In the genomic region with DNA sequence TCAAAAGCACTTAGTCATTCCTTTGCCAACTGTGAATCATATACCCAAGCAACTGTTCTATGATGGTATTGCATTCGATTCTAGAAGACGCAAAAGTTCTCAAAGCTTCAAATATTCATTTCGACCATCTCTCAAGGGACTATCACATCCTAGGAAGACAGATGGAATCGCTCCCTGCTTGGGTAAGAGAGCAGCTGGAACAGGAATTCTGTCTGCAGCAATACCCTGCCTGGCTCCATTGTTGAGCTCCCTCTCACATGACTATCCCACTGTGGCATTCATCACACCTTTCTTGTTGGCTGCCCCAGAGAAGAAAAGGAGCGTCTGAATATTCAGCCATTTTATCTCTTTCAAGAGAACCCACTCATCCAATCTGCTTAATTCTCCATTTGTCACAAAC, we compare ENCODE assay signal across 17 cellular contexts.
DNase-seq lines count a peak whose midpoint lies in the region.
"Had no signal": no experiment of that assay in that cellular context is flagged by ENCODE, and none has a peak within 500 bp of the region (broad histone marks: within the 10 kb centered on the region; RNA-seq: fewer than 3 reads in every experiment).

No MANE protein-coding gene starts in this region.

- no peaks in the 10 kb centered on the region for H3K36me3 Mint-ChIP-seq in CD8-positive, alpha-beta memory T cell
- H3K36me3 Mint-ChIP-seq: IgD-negative memory B cell, T-cell had no signal

- peaks cover 0 to 2% (median 0%) of the 10 kb centered on the region in 5 donors for H3K9me3 Mint-ChIP-seq in CD8-positive, alpha-beta memory T cell
- H3K9me3 Mint-ChIP-seq: H9, IgD-negative memory B cell, T-cell had no signal

- H3K27me3 Mint-ChIP-seq in CD8-positive, alpha-beta memory T cell, result peaks cover 9 to 10% of the 10 kb centered on the region in 2 donors

- H3K9me3 ChIP-seq in CD8-positive, alpha-beta memory T cell (ENCODE audit: low read length), result no peaks in the 10 kb centered on the region
- H3K9me3 ChIP-seq: SJCRH30 had no signal

- no peak overlapping the region for H3K27ac ChIP-seq in CD8-positive, alpha-beta memory T cell (ENCODE audit: low read depth, low read length)
- H3K27ac ChIP-seq: C4-2B, SJCRH30 had no signal

- H3K36me3 ChIP-seq in CD8-positive, alpha-beta memory T cell (ENCODE audit: insufficient read depth, low read length), result no peaks in the 10 kb centered on the region
- H3K36me3 ChIP-seq: SJCRH30 had no signal

- no peak overlapping the region for H3K4me3 Mint-ChIP-seq in CD8-positive, alpha-beta memory T cell
- H3K4me3 Mint-ChIP-seq: H9, IgD-negative memory B cell, T-cell had no signal

- CTCF ChIA-PET in CD8-positive, alpha-beta memory T cell (lab: Charles Lee), result no interaction called here

- peak; percentile 92 for DNase-seq in DMS 273 (lab: John Stamatoyannopoulos, UW; ENCODE audit: unreplicated experiment)
- peak; percentile 92 for DNase-seq in LHCN-M2 (ENCODE audit: low read depth)
- DNase-seq in NCI-H226, result peak; percentile 3
- peak; percentile 21 for DNase-seq in iPS-NIHi11 (ENCODE audit: low spot score)
- no peak for DNase-seq in activated CD4-positive, alpha-beta T cell treated with anti-CD3 and anti-CD28 coated beads for 48 hours
- DNase-seq in NCI-H1092 (lab: John Stamatoyannopoulos, UW), result no peak
- no peak for DNase-seq in CD8-positive, alpha-beta memory T cell
- no peak for DNase-seq in activated CD4-positive, CD25-positive, alpha-beta regulatory T cell (lab: John Stamatoyannopoulos, UW)
- DNase-seq: DMS79, H9, MV-4-11, NCI-H2029, OCI-M1, T-cell had no signal

- H3K27me3 ChIP-seq in CD8-positive, alpha-beta memory T cell (ENCODE audit: insufficient read depth, low read length, poor library complexity, severe bottlenecking), result no peaks in the 10 kb centered on the region
- H3K27me3 ChIP-seq: SJCRH30 had no signal

- H3K4me3 ChIP-seq in CD8-positive, alpha-beta memory T cell (ENCODE audit: low read length), result no peak overlapping the region
- H3K4me3 ChIP-seq: SJCRH30 had no signal

- POLR2A ChIA-PET in CD8-positive, alpha-beta memory T cell (lab: Charles Lee), result no interaction called here

- no peak overlapping the region for H3K27ac Mint-ChIP-seq in CD8-positive, alpha-beta memory T cell
- H3K27ac Mint-ChIP-seq: IgD-negative memory B cell, T-cell had no signal

- no peaks in the 10 kb centered on the region for H3K4me1 Mint-ChIP-seq in CD8-positive, alpha-beta memory T cell
- H3K4me1 Mint-ChIP-seq: IgD-negative memory B cell, T-cell had no signal

- H3K4me1 ChIP-seq in CD8-positive, alpha-beta memory T cell (ENCODE audit: insufficient read depth, low read length), result no peaks in the 10 kb centered on the region

Comparison
In these comparisons a context has a peak if more than half of its experiments do, and no peak if none do; other contexts are left out.
1. DNase-seq: peak in DMS 273 (single experiment), LHCN-M2 (single experiment), NCI-H226 (single experiment) and iPS-NIHi11 (single experiment); none in activated CD4-positive, alpha-beta T cell treated with anti-CD3 and anti-CD28 coated beads for 48 hours (single experiment), NCI-H1092 (single experiment), CD8-positive, alpha-beta memory T cell (0 of 5) and activated CD4-positive, CD25-positive, alpha-beta regulatory T cell (0 of 4).